8 cellular contexts compared by ENCODE assay signal in genomic region chr5:18305288-18305899, GRCh38.
DNase-seq lines count a peak whose midpoint lies in the region; ATAC-seq and TF ChIP-seq lines count a peak whose summit lies in the region.

No MANE protein-coding gene starts in this region.

- in situ Hi-C loops in KBM-7 (cut with MboI; ENCODE audit: low pct_unique_long_range_greater_than_20kb, low sequenced_read_pairs) (no loop called here), gastrocnemius medialis (cut with MboI; ENCODE audit: low sequenced_read_pairs in 4 of 4) (loop anchor here in 2 of 4 donors (5.0 to 25.0 kb wide), 2 partner anchors 1068 to 1088 kb away; partner anchors contain the start of gene BASP1 (in 1 of the 2))

- no peak overlapping the region for H3K4me3 ChIP-seq in gastrocnemius medialis

- DNase-seq in Daoy (ENCODE audit: low read depth) (peak; percentile 40), KBM-7 (peak; percentile 44), glomerular visceral epithelial cell (ENCODE audit: extremely low spot score) (peak; percentile 25), superior temporal gyrus (ENCODE audit: extremely low spot score) (peak; percentile 83), gastrocnemius medialis (no peak)

- TF ChIP-seq POLR2A in gastrocnemius medialis (IDR thresholded peaks at IDR 0.05) = no peak

- no peak for TF ChIP-seq CTCF in gastrocnemius medialis (IDR thresholded peaks at IDR 0.05 in 4 of 5, conservative IDR thresholded peaks at IDR 0.05 in 1 of 5)

- no peaks in the 10 kb centered on the region for H3K9me3 ChIP-seq in gastrocnemius medialis

- intact Hi-C loops in gastrocnemius medialis (cut with DNase I; ENCODE audit: low total_unique reads) = no loop called here

- no peaks in the 10 kb centered on the region for H3K27me3 ChIP-seq in gastrocnemius medialis

- ATAC-seq in GM21381 (IDR thresholded peaks at IDR 0.05; ENCODE audit: unreplicated experiment) (peak; percentile 86), SK-N-SH treated with all-trans-retinoic acid at 6 μM for 48 hours (peak; percentile 73; the same call in 2 of the 3 replicates), gastrocnemius medialis (no peak)
- ATAC-seq in activated CD4-positive, CD25-positive, alpha-beta regulatory T cell treated with anti-CD3 and anti-CD28 coated beads, Interleukin-2, amount 50 U/mL, for 24 hours = no peak

- no peaks in the 10 kb centered on the region for H3K4me1 ChIP-seq in gastrocnemius medialis

- H3K27ac ChIP-seq in gastrocnemius medialis = no peak overlapping the region

- H3K36me3 ChIP-seq in gastrocnemius medialis = no peaks in the 10 kb centered on the region

TF ChIP-seq in SK-N-SH treated with all-trans-retinoic acid at 6 μM for 48 hours, 23 proteins besides CTCF, POLR2A, EP300 and RAD21:
- TF ChIP-seq RARB (CRISPR knock-in tag; IDR thresholded peaks at IDR 0.05) (no peak), ZFP30 (CRISPR knock-in tag; IDR thresholded peaks at IDR 0.05) (no peak), ZFP3 (CRISPR knock-in tag; IDR thresholded peaks at IDR 0.05) (no peak), CSDC2 (CRISPR knock-in tag; IDR thresholded peaks at IDR 0.05) (no peak), ZNF70 (CRISPR knock-in tag; IDR thresholded peaks at IDR 0.05) (no peak), SNAI2 (CRISPR knock-in tag; IDR thresholded peaks at IDR 0.05) (no peak), ZC3H10 (CRISPR knock-in tag; IDR thresholded peaks at IDR 0.05) (no peak)

Comparison
In these comparisons a context has a peak if more than half of its experiments do, and no peak if none do; other contexts are left out.
1. DNase-seq: peak in Daoy (single experiment), KBM-7 (single experiment), glomerular visceral epithelial cell (single experiment) and superior temporal gyrus (single experiment); none in gastrocnemius medialis (0 of 2).
2. ATAC-seq: peak in GM21381 (single experiment) and SK-N-SH treated with all-trans-retinoic acid at 6 μM for 48 hours (single experiment); none in activated CD4-positive, CD25-positive, alpha-beta regulatory T cell treated with anti-CD3 and anti-CD28 coated beads, Interleukin-2, amount 50 U/mL, for 24 hours (0 of 2) and gastrocnemius medialis (0 of 2).